In genomic region chr6:169714595-169714994, GRCh38 we compare ENCODE assay signal across 18 cellular contexts.
"Had no signal": no experiment of that assay in that cellular context is flagged by ENCODE, and none has a peak within 500 bp of the region (broad histone marks: within the 10 kb centered on the region; RNA-seq: fewer than 3 reads in every experiment).

No MANE protein-coding gene starts in this region.

- H3K4me3 Mint-ChIP-seq: naive thymus-derived CD8-positive, alpha-beta T cell; nephron progenitor cell; stimulated activated naive B cell treated with anti-CD40 and anti-IgM and Interleukin-4, amounts not matched to agents 10 μg/mL and 1 μg/mL and 100 μg/mL, for 72 hours had no signal

- H3K27me3 Mint-ChIP-seq: naive thymus-derived CD8-positive, alpha-beta T cell; stimulated activated naive B cell treated with anti-CD40 and anti-IgM and Interleukin-4, amounts not matched to agents 10 μg/mL and 1 μg/mL and 100 μg/mL, for 72 hours had no signal

- H3K9me3 Mint-ChIP-seq: naive thymus-derived CD8-positive, alpha-beta T cell; nephron progenitor cell; stimulated activated naive B cell treated with anti-CD40 and anti-IgM and Interleukin-4, amounts not matched to agents 10 μg/mL and 1 μg/mL and 100 μg/mL, for 72 hours had no signal

- H3K27ac ChIP-seq: dorsolateral prefrontal cortex, left ventricle myocardium inferior, lower lobe of right lung, prostate gland, right atrium auricular region, sigmoid colon, stomach, thyroid gland had no signal

- ATAC-seq: left cardiac atrium; lower lobe of right lung; naive thymus-derived CD8-positive, alpha-beta T cell; stimulated activated naive B cell treated with anti-CD40 and anti-IgM and Interleukin-4, amounts not matched to agents 10 μg/mL and 1 μg/mL and 100 μg/mL, for 72 hours had no signal

- H3K27me3 ChIP-seq: dorsolateral prefrontal cortex, right atrium auricular region, sigmoid colon, stomach, thyroid gland had no signal

- H3K9me3 ChIP-seq: left ventricle myocardium inferior, lower lobe of right lung, prostate gland, right atrium auricular region, sigmoid colon, stomach, thyroid gland had no signal

- H3K4me1 Mint-ChIP-seq: nephron progenitor cell had no signal

- H3K27ac Mint-ChIP-seq: nephron progenitor cell had no signal

- DNase-seq: dorsolateral prefrontal cortex; effector CD4-positive, alpha-beta T cell; kidney; left cardiac atrium; left ventricle myocardium inferior; lower lobe of right lung; naive thymus-derived CD8-positive, alpha-beta T cell; nephron progenitor cell; nucleus accumbens; sigmoid colon; stimulated activated CD4-positive, alpha-beta T cell treated with anti-CD3 and anti-CD28 coated beads, Interleukin-15, amount 100 ng/mL, for 24 hours; stimulated activated CD4-positive, alpha-beta T cell treated with anti-CD3 and anti-CD28 coated beads, Interleukin-2, amount 100 ng/mL, for 48 hours; stimulated activated naive B cell treated with anti-CD40 and anti-IgM and Interleukin-4, amounts not matched to agents 10 μg/mL and 1 μg/mL and 100 μg/mL, for 72 hours; stomach; thyroid gland; trophoblast cell had no signal

- H3K4me1 ChIP-seq: left ventricle myocardium inferior, lower lobe of right lung, right atrium auricular region, thyroid gland had no signal

- H3K4me3 ChIP-seq: dorsolateral prefrontal cortex, left ventricle myocardium inferior, lower lobe of right lung, prostate gland, right atrium auricular region, sigmoid colon, stomach, thyroid gland had no signal
